ENCODE assay signal across 19 cellular contexts in genomic region chr19:16127080-16127479, GRCh38. TPM values are rescaled to one million over a fixed set of nuclear protein-coding genes. Genes with fewer than 3 reads are reported as not detected.
"Had no signal": no experiment of that assay in that cellular context is flagged by ENCODE, and none has a peak within 500 bp of the region (broad histone marks: within the 10 kb centered on the region; RNA-seq: fewer than 3 reads in every experiment).

No MANE protein-coding gene starts in this region.

- H3K4me1 Mint-ChIP-seq: neural progenitor cell had no signal

- H3K27ac Mint-ChIP-seq: activated CD8-positive, alpha-beta T cell treated with anti-CD3 and anti-CD28 coated beads, Interleukin-2, amount 10 ng/mL, durations not matched to agents 7 days and 5 days; neural progenitor cell; T-cell had no signal

- DNase-seq: activated CD4-positive, alpha-beta T cell treated with anti-CD3 and anti-CD28 coated beads for 1 hour; activated CD8-positive, alpha-beta memory T cell treated with anti-CD3 and anti-CD28 coated beads, Interleukin-2, amount 50 U/mL, for 48 hours; activated CD8-positive, alpha-beta T cell treated with anti-CD3 and anti-CD28 coated beads, Interleukin-2, amount 10 ng/mL, durations not matched to agents 7 days and 5 days; activated naive CD4-positive, alpha-beta T cell treated with Interleukin-2 at 50 U/mL for 16 hours; cortex of kidney; effector CD8-positive, alpha-beta T cell; foreskin melanocyte; left colon; midbrain; stimulated activated CD4-positive, alpha-beta T cell treated with anti-CD3 and anti-CD28 coated beads, Interleukin-4, amount 100 ng/mL, for 1 hour; stomach; T-cell; T1000 had no signal

- H3K27me3 Mint-ChIP-seq: T-cell had no signal

- H3K9me3 Mint-ChIP-seq: neural progenitor cell had no signal

- H3K4me3 Mint-ChIP-seq: activated CD8-positive, alpha-beta T cell treated with anti-CD3 and anti-CD28 coated beads, Interleukin-2, amount 10 ng/mL, durations not matched to agents 7 days and 5 days; neural progenitor cell; T-cell had no signal

- ATAC-seq: activated CD8-positive, alpha-beta T cell treated with anti-CD3 and anti-CD28 coated beads, Interleukin-2, amount 10 ng/mL, durations not matched to agents 7 days and 5 days; left colon; T-cell had no signal

RNA-seq across cellular contexts. Expression of gene CIB3, which starts 46.2 kb away (rescaled TPM):
- total RNA-seq: activated CD8-positive, alpha-beta T cell treated with anti-CD3 and anti-CD28 coated beads, Interleukin-2, amount 10 ng/mL, durations not matched to agents 7 days and 5 days; left colon; lung; renal cortical epithelial cell; stomach; T-cell; thoracic aorta; urinary bladder had no signal
- polyA plus RNA-seq: adipose tissue, stomach, urinary bladder had no signal
